In the genomic region with DNA sequence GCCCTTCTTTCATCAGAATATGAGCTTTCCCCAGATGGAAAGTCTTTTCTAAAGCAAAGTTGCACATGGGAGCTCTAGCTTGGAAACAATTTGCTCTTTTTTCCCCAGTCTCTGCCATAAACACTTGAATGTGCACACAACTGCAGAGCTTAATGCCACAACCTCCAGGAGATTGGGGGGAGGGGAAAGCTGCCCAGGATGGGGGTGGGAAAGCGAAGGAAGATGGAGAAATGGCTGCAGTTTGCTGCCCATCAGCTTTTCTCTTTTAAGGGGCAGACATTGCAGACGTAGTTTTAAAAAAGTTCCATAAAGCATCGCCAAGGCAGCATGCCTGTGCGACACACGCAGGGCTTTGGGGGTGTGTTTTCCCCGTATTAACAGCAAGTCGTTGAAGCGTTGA, we compare ENCODE assay signal across 10 cellular contexts.
DNase-seq lines count a peak whose midpoint lies in the region; ATAC-seq and TF ChIP-seq lines count a peak whose summit lies in the region.
"Had no signal": no experiment of that assay in that cellular context is flagged by ENCODE, and none has a peak within 500 bp of the region (broad histone marks: within the 10 kb centered on the region; RNA-seq: fewer than 3 reads in every experiment).

No MANE protein-coding gene starts in this region.

- no peaks in the 10 kb centered on the region for H3K36me3 ChIP-seq in HUES48 (ENCODE audit: control insufficient read depth, insufficient read depth, low read length)

- no peak for ATAC-seq in stimulated activated memory B cell treated with anti-CD40 and anti-IgM and Interleukin-4, amounts not matched to agents 10 μg/mL and 1 μg/mL and 100 μg/mL, for 72 hours
- ATAC-seq in HG03025 (IDR thresholded peaks at IDR 0.05; ENCODE audit: low FRiP score, unreplicated experiment) (no peak), GM19467 (IDR thresholded peaks at IDR 0.05; ENCODE audit: unreplicated experiment) (no peak)

- no peak overlapping the region for H3K27ac ChIP-seq in HUES48 (ENCODE audit: low read depth, low read length)

- H3K36me3 Mint-ChIP-seq in stimulated activated memory B cell treated with anti-CD40 and anti-IgM and Interleukin-4, amounts not matched to agents 10 μg/mL and 1 μg/mL and 100 μg/mL, for 72 hours, result peaks cover 14% of the 10 kb centered on the region

- H3K9ac ChIP-seq in HUES48 (ENCODE audit: low read depth, low read length), result no peak overlapping the region

- H3K27me3 ChIP-seq in HUES48 (ENCODE audit: control insufficient read depth, insufficient read depth, low read length), result peaks cover 25% of the 10 kb centered on the region

- in situ Hi-C loops in astrocyte of the spinal cord (cut with HindIII; ENCODE audit: low sequenced_read_pairs), result no loop called here

- H3K9me3 Mint-ChIP-seq in stimulated activated memory B cell treated with anti-CD40 and anti-IgM and Interleukin-4, amounts not matched to agents 10 μg/mL and 1 μg/mL and 100 μg/mL, for 72 hours, result no peaks in the 10 kb centered on the region

- peaks cover 48% of the 10 kb centered on the region for H3K4me1 ChIP-seq in HUES48 (ENCODE audit: control insufficient read depth, insufficient read depth, low read length)

- no peaks in the 10 kb centered on the region for H3K9me3 ChIP-seq in HUES48 (ENCODE audit: control insufficient read depth, insufficient read depth, low read length)

- H3K27ac Mint-ChIP-seq in stimulated activated memory B cell treated with anti-CD40 and anti-IgM and Interleukin-4, amounts not matched to agents 10 μg/mL and 1 μg/mL and 100 μg/mL, for 72 hours, result peak overlapping the region; percentile 56

- no peak overlapping the region for H3K4me3 Mint-ChIP-seq in stimulated activated memory B cell treated with anti-CD40 and anti-IgM and Interleukin-4, amounts not matched to agents 10 μg/mL and 1 μg/mL and 100 μg/mL, for 72 hours

- DNase-seq in astrocyte of the spinal cord (ENCODE audit: low read depth, low spot score) (no peak), islet precursor cell (peak; percentile 45), GM19238 (ENCODE audit: insufficient read length, low spot score) (no peak), NCI-H146 treated with DMSO at 0.1 percent for 48 hours (lab: John Stamatoyannopoulos, UW; ENCODE audit: unreplicated experiment) (no peak)
- DNase-seq: activated effector memory CD4-positive, alpha-beta T cell treated with Interleukin-2 at 50 U/mL for 16 hours; NCI-H1105 treated with DMSO at 0.1 percent for 48 hours had no signal

- TF ChIP-seq CTCF in astrocyte of the spinal cord (IDR thresholded peaks at IDR 0.05; ENCODE audit: low read depth, low read length), result no peak

- peak overlapping the region; percentile 45 for H3K4me3 ChIP-seq in HUES48 (ENCODE audit: low read depth, low read length)
- peak overlapping the region; percentile 50 for H3K4me3 ChIP-seq in astrocyte of the spinal cord (ENCODE audit: low read depth, low read length)

- H3K4me1 Mint-ChIP-seq in stimulated activated memory B cell treated with anti-CD40 and anti-IgM and Interleukin-4, amounts not matched to agents 10 μg/mL and 1 μg/mL and 100 μg/mL, for 72 hours, result peaks cover 66% of the 10 kb centered on the region

- H3K27me3 Mint-ChIP-seq in stimulated activated memory B cell treated with anti-CD40 and anti-IgM and Interleukin-4, amounts not matched to agents 10 μg/mL and 1 μg/mL and 100 μg/mL, for 72 hours, result no peaks in the 10 kb centered on the region
